Comparison of ENCODE assay signal across 9 cellular contexts in genomic region chr14:22276913-22277816, GRCh38.
DNase-seq lines count a peak whose midpoint lies in the region; ATAC-seq lines count a peak whose summit lies in the region.
"Had no signal": no experiment of that assay in that cellular context is flagged by ENCODE, and none has a peak within 500 bp of the region (broad histone marks: within the 10 kb centered on the region; RNA-seq: fewer than 3 reads in every experiment).

No MANE protein-coding gene starts in this region.

- ATAC-seq in GM18858 (IDR thresholded peaks at IDR 0.05; ENCODE audit: unreplicated experiment) (no peak), GM18519 (IDR thresholded peaks at IDR 0.05; ENCODE audit: low FRiP score, unreplicated experiment) (no peak), T-cell (replicated peaks in 1 of 4) (no peak)

- CTCF ChIA-PET in activated naive CD4-positive, alpha-beta T cell treated with anti-CD3 and anti-CD28 coated beads for 36 hours (lab: Charles Lee), result interaction anchor here (1.8 kb wide), 1 partner anchor 13 kb away, joined by 5 read pairs; no protein-coding TSS in a partner anchor
- CTCF ChIA-PET in T-cell (lab: Charles Lee), result no interaction called here

- no peak for DNase-seq in activated naive CD4-positive, alpha-beta T cell treated with anti-CD3 and anti-CD28 coated beads for 36 hours
- DNase-seq in activated naive CD4-positive, alpha-beta T cell treated with Interleukin-2 at 50 U/mL for 16 hours, result no peak
- peak; percentile 49 for DNase-seq in OCI-M1 (lab: John Stamatoyannopoulos, UW)
- peak; percentile 16 for DNase-seq in fibroblast of peridontal ligament (ENCODE audit: extremely low read depth)
- peak; percentile 63 for DNase-seq in superior temporal gyrus (ENCODE audit: extremely low spot score)
- no peak for DNase-seq in T-cell
- DNase-seq: sigmoid colon had no signal

- H3K27me3 Mint-ChIP-seq in activated naive CD4-positive, alpha-beta T cell treated with anti-CD3 and anti-CD28 coated beads for 36 hours (ENCODE audit: low read depth), result no peaks in the 10 kb centered on the region
- H3K27me3 Mint-ChIP-seq in T-cell, result no peaks in the 10 kb centered on the region

- POLR2A ChIA-PET in T-cell (lab: Charles Lee), result no interaction called here

- no peaks in the 10 kb centered on the region for H3K36me3 Mint-ChIP-seq in activated naive CD4-positive, alpha-beta T cell treated with anti-CD3 and anti-CD28 coated beads for 36 hours (ENCODE audit: low read depth)
- H3K36me3 Mint-ChIP-seq in T-cell, result no peaks in the 10 kb centered on the region

- H3K4me3 Mint-ChIP-seq in activated naive CD4-positive, alpha-beta T cell treated with anti-CD3 and anti-CD28 coated beads for 36 hours, result no peak overlapping the region
- H3K4me3 Mint-ChIP-seq in T-cell, result no peak overlapping the region

- intact Hi-C loops in activated naive CD4-positive, alpha-beta T cell treated with anti-CD3 and anti-CD28 coated beads for 36 hours (cut with micrococcal nuclease), result no loop called here

- H3K27ac Mint-ChIP-seq in activated naive CD4-positive, alpha-beta T cell treated with anti-CD3 and anti-CD28 coated beads for 36 hours, result peak overlapping the region; percentile 46
- H3K27ac Mint-ChIP-seq in T-cell, result peak overlapping the region in 1 of 2 donors; percentile 39

- peaks cover 2% of the 10 kb centered on the region for H3K4me1 Mint-ChIP-seq in activated naive CD4-positive, alpha-beta T cell treated with anti-CD3 and anti-CD28 coated beads for 36 hours (ENCODE audit: low read depth)
- peaks cover 0 to 5% (median 4%) of the 10 kb centered on the region in 3 donors for H3K4me1 Mint-ChIP-seq in T-cell

- H3K9me3 Mint-ChIP-seq in activated naive CD4-positive, alpha-beta T cell treated with anti-CD3 and anti-CD28 coated beads for 36 hours, result no peaks in the 10 kb centered on the region
- H3K9me3 Mint-ChIP-seq in T-cell, result no peaks in the 10 kb centered on the region

Comparison
In these comparisons a context has a peak if more than half of its experiments do, and no peak if none do; other contexts are left out.
1. DNase-seq: peak in OCI-M1 (single experiment), fibroblast of peridontal ligament (single experiment) and superior temporal gyrus (single experiment); none in activated naive CD4-positive, alpha-beta T cell treated with anti-CD3 and anti-CD28 coated beads for 36 hours (single experiment), activated naive CD4-positive, alpha-beta T cell treated with Interleukin-2 at 50 U/mL for 16 hours (single experiment) and T-cell (0 of 34).